Comparison of ENCODE assay signal across 9 cellular contexts in the genomic region with DNA sequence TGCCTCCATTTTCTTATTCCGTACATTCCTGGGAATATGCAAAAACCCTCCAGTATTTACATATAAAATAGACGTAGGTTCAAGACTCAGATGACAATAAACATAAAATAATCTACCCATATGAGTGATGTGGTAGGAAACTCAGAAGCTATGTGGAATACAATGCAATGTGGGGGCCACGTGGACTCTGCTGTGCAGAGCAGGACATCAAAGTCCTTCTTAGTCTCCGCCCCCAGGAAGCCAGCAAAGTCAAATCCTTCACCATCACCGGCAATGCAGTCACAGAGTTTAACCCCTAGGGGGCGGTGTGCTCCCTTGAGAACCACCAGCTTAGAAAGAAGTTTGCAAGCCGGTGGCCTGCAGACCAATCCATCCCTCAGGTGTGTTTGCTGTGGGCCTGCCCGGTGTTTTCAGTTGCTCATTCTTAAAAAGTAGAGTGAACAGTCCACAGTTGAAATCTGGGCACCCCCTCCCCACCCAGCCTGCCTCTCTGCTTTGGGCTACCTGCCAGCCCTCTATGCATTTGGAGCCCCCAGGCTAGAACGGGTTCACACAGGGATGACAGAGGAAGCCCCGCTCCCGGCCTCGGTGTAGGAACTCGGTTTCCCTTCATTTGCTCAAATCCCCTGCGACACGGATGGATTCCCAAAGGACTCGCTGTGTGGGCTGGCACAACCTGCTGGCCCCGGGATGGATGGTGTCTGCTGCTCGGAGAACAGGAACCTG. TPM values are rescaled to one million over a fixed set of nuclear protein-coding genes. Genes with fewer than 3 reads are reported as not detected.
A peak's percentile ranks its signal among the peaks of the same experiment; 100 is the strongest.
DNase-seq lines count a peak whose midpoint lies in the region; ATAC-seq and TF ChIP-seq lines count a peak whose summit lies in the region.
"Had no signal": no experiment of that assay in that cellular context is flagged by ENCODE, and none has a peak within 500 bp of the region (broad histone marks: within the 10 kb centered on the region; RNA-seq: fewer than 3 reads in every experiment).

No MANE protein-coding gene starts in this region.

- H3K27me3 Mint-ChIP-seq in progenitor cell of endocrine pancreas: no peaks in the 10 kb centered on the region

- intact Hi-C loops in head of caudate nucleus (cut with DNase I): loop anchor here (5.0 kb wide), 1 partner anchor 892 kb away; no protein-coding TSS in a partner anchor
- intact Hi-C loops in uterus (cut with DNase I; ENCODE audit: low total_unique reads): loop anchor here (5.0 kb wide), 1 partner anchor 57 kb away; no protein-coding TSS in a partner anchor

- DNase-seq in MV-4-11 (lab: John Stamatoyannopoulos, UW) (peak; percentile 82), SKM-1 (lab: John Stamatoyannopoulos, UW; ENCODE audit: unreplicated experiment) (peak; percentile 94), head of caudate nucleus (peak; percentile 27 to 86 (median 67)), progenitor cell of endocrine pancreas (ENCODE audit: low spot score, unreplicated experiment) (peak; percentile 72), uterus (peak; percentile 72 to 80)
- DNase-seq in activated naive CD4-positive, alpha-beta T cell treated with anti-CD3 and anti-CD28 coated beads, Interleukin-2, amount 50 U/mL, for 72 hours (ENCODE audit: low spot score in 2 of 2): peak; percentile 81 to 87

- H3K36me3 Mint-ChIP-seq in activated naive CD4-positive, alpha-beta T cell treated with anti-CD3 and anti-CD28 coated beads, Interleukin-2, amount 50 U/mL, for 72 hours: peaks cover 5 to 9% of the 10 kb centered on the region in 2 donors
- H3K36me3 Mint-ChIP-seq in progenitor cell of endocrine pancreas (ENCODE audit: insufficient read depth): peaks cover 5% of the 10 kb centered on the region

- H3K4me3 ChIP-seq in uterus: no peak overlapping the region
- H3K4me3 ChIP-seq: skin epidermis had no signal

- no peak overlapping the region for H3K27ac ChIP-seq in uterus

- peak; percentile 93 for TF ChIP-seq CTCF in GM12872 (IDR thresholded peaks at IDR 0.05; ENCODE audit: insufficient read depth, low read depth, low read length)
- TF ChIP-seq CTCF in progenitor cell of endocrine pancreas (IDR thresholded peaks at IDR 0.05; ENCODE audit: unreplicated experiment): peak; percentile 97
- TF ChIP-seq CTCF in uterus (IDR thresholded peaks at IDR 0.05): peak; percentile 82 to 89 (median 86)

- H3K4me3 Mint-ChIP-seq in progenitor cell of endocrine pancreas (ENCODE audit: low read depth): no peak overlapping the region

- H3K9me3 Mint-ChIP-seq in activated naive CD4-positive, alpha-beta T cell treated with anti-CD3 and anti-CD28 coated beads, Interleukin-2, amount 50 U/mL, for 72 hours: peaks cover 5 to 7% of the 10 kb centered on the region in 2 donors
- H3K9me3 Mint-ChIP-seq in progenitor cell of endocrine pancreas (ENCODE audit: low read depth): no peaks in the 10 kb centered on the region

- no peak for TF ChIP-seq POLR2A in uterus (IDR thresholded peaks at IDR 0.05)

- ATAC-seq in activated naive CD4-positive, alpha-beta T cell treated with anti-CD3 and anti-CD28 coated beads, Interleukin-2, amount 50 U/mL, for 72 hours: peak; percentile 64 to 81
- ATAC-seq in GM19463 (IDR thresholded peaks at IDR 0.05; ENCODE audit: unreplicated experiment): no peak

- H3K27me3 ChIP-seq in uterus: no peaks in the 10 kb centered on the region

- no peaks in the 10 kb centered on the region for H3K9me3 ChIP-seq in uterus

- peak overlapping the region in 1 of 2 donors; percentile 19 for H3K27ac Mint-ChIP-seq in activated naive CD4-positive, alpha-beta T cell treated with anti-CD3 and anti-CD28 coated beads, Interleukin-2, amount 50 U/mL, for 72 hours
- H3K27ac Mint-ChIP-seq in progenitor cell of endocrine pancreas: no peak overlapping the region

- H3K4me1 Mint-ChIP-seq in progenitor cell of endocrine pancreas (ENCODE audit: low read depth): peaks cover 1% of the 10 kb centered on the region

- no peaks in the 10 kb centered on the region for H3K36me3 ChIP-seq in uterus

- no peaks in the 10 kb centered on the region for H3K4me1 ChIP-seq in uterus

RNA-seq across cellular contexts. Expression of gene SULF2, which starts 59.9 kb away (rescaled TPM):
- total RNA-seq in activated naive CD4-positive, alpha-beta T cell treated with anti-CD3 and anti-CD28 coated beads, Interleukin-2, amount 50 U/mL, for 72 hours: 1 to 10 TPM; 1.4 to 2.3 TPM
- total RNA-seq in progenitor cell of endocrine pancreas (94.5 and 104 TPM in 2 replicates), uterus (100 to 1,000 TPM in 2 of 4 donors, 10 to 100 TPM in 2; 95.9 to 558 (median 213) TPM)

Comparison
In these comparisons a context has a peak if more than half of its experiments do, and no peak if none do; other contexts are left out.
1. RNA of gene SULF2, which starts 59.9 kb away (total RNA-seq): 95.9 to 558 TPM in uterus and 94.5 to 104 TPM in progenitor cell of endocrine pancreas; 1.4 to 2.3 TPM in activated naive CD4-positive, alpha-beta T cell treated with anti-CD3 and anti-CD28 coated beads, Interleukin-2, amount 50 U/mL, for 72 hours; every median in the first group is over 10 times any median in the second.
2. Peak in every context shown above with its lines, with median percentiles within 50 percentile points of each other: CTCF ChIP-seq and DNase-seq.